In genomic region chr7:101517304-101517703, GRCh38 we compare ENCODE assay signal across 16 cellular contexts.
DNase-seq lines count a peak whose midpoint lies in the region; ATAC-seq and TF ChIP-seq lines count a peak whose summit lies in the region.
"Had no signal": no experiment of that assay in that cellular context is flagged by ENCODE, and none has a peak within 500 bp of the region (broad histone marks: within the 10 kb centered on the region; RNA-seq: fewer than 3 reads in every experiment).

No MANE protein-coding gene starts in this region.

- POLR2A ChIA-PET in IMR-90 (lab: Charles Lee; ENCODE audit: unreplicated experiment) = no interaction called here

- H2BK20ac ChIP-seq in IMR-90 (ENCODE audit: low read depth, low read length) = no peak overlapping the region; the same call in 1 of the 2 replicates

- H3K23ac ChIP-seq in IMR-90 (ENCODE audit: low read depth, low read length) = no peak overlapping the region

- H2AK5ac ChIP-seq in IMR-90 (ENCODE audit: low read depth, low read length) = no peak overlapping the region

- peaks cover 20% of the 10 kb centered on the region for H3K9me1 ChIP-seq in IMR-90 (ENCODE audit: insufficient read depth, low read length)

- no peak overlapping the region for H3K4me2 ChIP-seq in IMR-90 (ENCODE audit: low read depth, low read length)
- H3K4me2 ChIP-seq: GM23338 had no signal

- H3K9ac ChIP-seq in IMR-90 (ENCODE audit: low read depth, low read length) = no peak overlapping the region

- H3K27ac Mint-ChIP-seq in mesothelial cell of epicardium = peak overlapping the region; percentile 66
- H3K27ac Mint-ChIP-seq: CD4-positive, CD25-positive, alpha-beta regulatory T cell; GM23338; IgD-negative memory B cell had no signal

- CTCF ChIA-PET in IMR-90 (lab: Yijun Ruan, JAX) = no interaction called here

- dilution Hi-C loops in IMR-90 (cut with HindIII; ENCODE audit: low sequenced_read_pairs, unreplicated experiment) = no loop called here

- peak; percentile 12 for DNase-seq in NCI-H82 (lab: John Stamatoyannopoulos, UW)
- DNase-seq in NCI-H82 treated with DMSO at 0.1 percent for 48 hours (lab: John Stamatoyannopoulos, UW; ENCODE audit: unreplicated experiment) = no peak
- DNase-seq in IMR-90 = no peak
- no peak for DNase-seq in mesothelial cell of epicardium (ENCODE audit: low spot score in 2 of 2, unreplicated experiment in 2 of 2)
- no peak for DNase-seq in activated gamma-delta T cell treated with Interleukin-2 at 50 U/mL for 16 hours
- DNase-seq in SHP77 (lab: John Stamatoyannopoulos, UW) = no peak
- DNase-seq: 8988T; C1 segment of cervical spinal cord; Caco-2; CD4-positive, CD25-positive, alpha-beta regulatory T cell; HFFc6 had no signal

- 91% methylated on average over 4 of the region's 10 CpGs; no CpG with 5 or more reads in 1 of the 2 experiments for WGBS in IMR-90 (ENCODE audit: extremely low coverage in 2 of 2, insufficient read length in 1 of 2), 2 experiments

- peaks cover 16% of the 10 kb centered on the region for H3K4me1 Mint-ChIP-seq in mesothelial cell of epicardium
- H3K4me1 Mint-ChIP-seq: CD4-positive, CD25-positive, alpha-beta regulatory T cell had no signal

- TF ChIP-seq POLR2A in IMR-90 (IDR thresholded peaks at IDR 0.05; ENCODE audit: low read depth, low read length) = no peak

- H2AK9ac ChIP-seq in IMR-90 (replicated peaks; ENCODE audit: low read depth, low read length, poor library complexity) = no peak overlapping the region

- H2BK120ac ChIP-seq in IMR-90 (ENCODE audit: low read depth, low read length) = no peak overlapping the region

- ATAC-seq in IMR-90 (ENCODE audit: low read depth) = no peak
- no peak for ATAC-seq in GM19467 (IDR thresholded peaks at IDR 0.05; ENCODE audit: unreplicated experiment)
- ATAC-seq: HCT116 had no signal

- 0 out of 2 replicates have a peak overlapping the region, but pooled peaks have one; percentile 5 for H3K4ac ChIP-seq in IMR-90 (ENCODE audit: low read depth, low read length)

- H4K20me1 ChIP-seq in IMR-90 (ENCODE audit: insufficient read depth, low read length) = no peaks in the 10 kb centered on the region

- H2BK15ac ChIP-seq in IMR-90 (ENCODE audit: low read depth, low read length) = no peak overlapping the region

- no peak overlapping the region for H4K8ac ChIP-seq in IMR-90 (ENCODE audit: low read depth in 2 of 2, low read length in 2 of 2)

- TF ChIP-seq RAD21 in IMR-90 (IDR thresholded peaks at IDR 0.05; ENCODE audit: low read length) = no peak

- no peak overlapping the region for H3K4me3 Mint-ChIP-seq in mesothelial cell of epicardium
- H3K4me3 Mint-ChIP-seq: CD4-positive, CD25-positive, alpha-beta regulatory T cell; GM23338; HFFc6; IgD-negative memory B cell had no signal

- peaks cover 5% of the 10 kb centered on the region; the same call in 1 of the 2 replicates for H3K27me3 ChIP-seq in IMR-90 (ENCODE audit: control insufficient read depth, insufficient read depth, low read length)

- intact Hi-C loops in IMR-90 (cut with micrococcal nuclease) = no loop called here

- no peak overlapping the region for H2AFZ ChIP-seq in IMR-90 (replicated peaks; ENCODE audit: low read length, poor library complexity)
- H2AFZ ChIP-seq: GM23338 had no signal

- H3K4me1 ChIP-seq in IMR-90 (ENCODE audit: control insufficient read depth, insufficient read depth, low read length) = peaks cover 25% of the 10 kb centered on the region
- H3K4me1 ChIP-seq: Caco-2 had no signal

- no peak overlapping the region for H2BK5ac ChIP-seq in IMR-90 (ENCODE audit: low read depth, low read length, poor library complexity, severe bottlenecking)

- H3K9me3 Mint-ChIP-seq in mesothelial cell of epicardium = peaks cover 4% of the 10 kb centered on the region
- H3K9me3 Mint-ChIP-seq: GM23338, HFFc6 had no signal

- no peaks in the 10 kb centered on the region for H3K79me1 ChIP-seq in IMR-90 (ENCODE audit: low read depth in 1 of 2, low read length in 2 of 2)

- in situ Hi-C loops in IMR-90 (cut with MboI; ENCODE audit: low sequenced_read_pairs) = no loop called here

- peaks cover 3% of the 10 kb centered on the region for H3K9me3 ChIP-seq in IMR-90 (ENCODE audit: control insufficient read depth, insufficient read depth, low read length)

- H3K27me3 Mint-ChIP-seq in mesothelial cell of epicardium (ENCODE audit: low read depth) = no peaks in the 10 kb centered on the region

- no peak overlapping the region for H3K27ac ChIP-seq in IMR-90 (ENCODE audit: insufficient read depth, low read length)
- H3K27ac ChIP-seq: HL-60 had no signal

- H3K4me3 ChIP-seq in IMR-90 (ENCODE audit: insufficient read depth, low read depth, low read length) = no peak overlapping the region
- H3K4me3 ChIP-seq: GM23338 had no signal

- H3K18ac ChIP-seq in IMR-90 (ENCODE audit: low read depth, low read length) = no peak overlapping the region

- peaks cover 8% of the 10 kb centered on the region for H3K36me3 Mint-ChIP-seq in mesothelial cell of epicardium
- H3K36me3 Mint-ChIP-seq: CD4-positive, CD25-positive, alpha-beta regulatory T cell; IgD-negative memory B cell had no signal

- TF ChIP-seq CTCF in IMR-90 (conservative IDR thresholded peaks at IDR 0.05; ENCODE audit: low read depth, low read length) (no peak), mesothelial cell of epicardium (IDR thresholded peaks at IDR 0.05; ENCODE audit: unreplicated experiment) (no peak)

- H4K5ac ChIP-seq in IMR-90 (ENCODE audit: low read depth, low read length) = no peak overlapping the region

- no peaks in the 10 kb centered on the region for H3K36me3 ChIP-seq in IMR-90 (ENCODE audit: control insufficient read depth, insufficient read depth, low read length)

- no peak overlapping the region for H3K14ac ChIP-seq in IMR-90 (replicated peaks; ENCODE audit: low read depth, low read length)

- no peak overlapping the region for H4K91ac ChIP-seq in IMR-90 (ENCODE audit: insufficient read depth, low read depth, low read length)

- H3K56ac ChIP-seq in IMR-90 (ENCODE audit: extremely low read depth, insufficient read depth, low read length) = no peak overlapping the region

- no TSS peak for BruUV-seq in IMR-90 (replicated peaks; lab: Mats Ljungman, UMichigan)

TF ChIP-seq in IMR-90, 13 proteins besides CTCF, POLR2A, EP300 and RAD21:
- no peak for TF ChIP-seq USF2 (IDR thresholded peaks at IDR 0.05; ENCODE audit: low read depth, low read length)
- TF ChIP-seq MAFK (IDR thresholded peaks at IDR 0.05; ENCODE audit: low read depth, low read length) = no peak
- no peak for TF ChIP-seq MXI1 (IDR thresholded peaks at IDR 0.05; ENCODE audit: borderline replicate concordance, low read depth, low read length)
- no peak for TF ChIP-seq MAZ (IDR thresholded peaks at IDR 0.05; ENCODE audit: borderline replicate concordance, low read depth, low read length)
- no peak for TF ChIP-seq FOS (IDR thresholded peaks at IDR 0.05; ENCODE audit: low read depth, low read length)
- no peak for TF ChIP-seq CHD1 (IDR thresholded peaks at IDR 0.05; ENCODE audit: low read depth, low read length)
- TF ChIP-seq RCOR1 (IDR thresholded peaks at IDR 0.05; ENCODE audit: insufficient replicate concordance, low read length) = no peak
- no peak for TF ChIP-seq BHLHE40 (IDR thresholded peaks at IDR 0.05; ENCODE audit: low read depth, low read length)
- no peak for TF ChIP-seq RFX5 (IDR thresholded peaks at IDR 0.05; ENCODE audit: low read depth, low read length)
- no peak for TF ChIP-seq CEBPB (IDR thresholded peaks at IDR 0.05; ENCODE audit: low read depth, low read length)
- TF ChIP-seq ELK1 (IDR thresholded peaks at IDR 0.05; ENCODE audit: borderline replicate concordance, low read depth, low read length) = no peak
